14 cellular contexts compared by ENCODE assay signal in genomic region chr9:116355153-116355827, GRCh38.
DNase-seq lines count a peak whose midpoint lies in the region; ATAC-seq lines count a peak whose summit lies in the region.
"Had no signal": no experiment of that assay in that cellular context is flagged by ENCODE, and none has a peak within 500 bp of the region (broad histone marks: within the 10 kb centered on the region; RNA-seq: fewer than 3 reads in every experiment).

No MANE protein-coding gene starts in this region.

- ATAC-seq in esophagus mucosa (peak; percentile 23), HG03280 (IDR thresholded peaks at IDR 0.05; ENCODE audit: unreplicated experiment) (no peak), HG02840 (IDR thresholded peaks at IDR 0.05; ENCODE audit: low FRiP score, unreplicated experiment) (no peak)
- ATAC-seq: GM12878 had no signal

- H3K9ac ChIP-seq in mucosa of rectum (ENCODE audit: low read depth in 1 of 2, low read length in 2 of 2) = no peak overlapping the region

- H3K27ac ChIP-seq in mucosa of rectum (ENCODE audit: low read depth in 2 of 2, low read length in 2 of 2) = peak overlapping the region; percentile 2 to 32
- H3K27ac ChIP-seq: HL-60 had no signal

- no peaks in the 10 kb centered on the region for H3K27me3 ChIP-seq in mucosa of rectum (ENCODE audit: control insufficient read depth in 2 of 2, insufficient read depth in 2 of 2, low read length in 2 of 2)
- no peaks in the 10 kb centered on the region for H3K27me3 ChIP-seq in H7 (ENCODE audit: control insufficient read depth, insufficient read depth, low read length)

- no peaks in the 10 kb centered on the region for H3K9me3 ChIP-seq in mucosa of rectum (ENCODE audit: control insufficient read depth in 2 of 2, low read length in 2 of 2)

- H3K4me1 ChIP-seq in mucosa of rectum (ENCODE audit: control insufficient read depth in 2 of 2, insufficient read depth in 2 of 2, low read length in 2 of 2) = no peaks in the 10 kb centered on the region

- H3K4me3 ChIP-seq in mucosa of rectum (ENCODE audit: low read length in 2 of 2) = no peak overlapping the region
- no peak overlapping the region for H3K4me3 ChIP-seq in H7 (ENCODE audit: insufficient read depth, low read depth, low read length)
- H3K4me3 ChIP-seq: GM12878 had no signal

- H3K36me3 ChIP-seq in mucosa of rectum (ENCODE audit: control insufficient read depth in 2 of 2, insufficient read depth in 2 of 2, low read length in 2 of 2) = no peaks in the 10 kb centered on the region
- H3K36me3 ChIP-seq in H7 (replicated peaks; ENCODE audit: control insufficient read depth, insufficient read depth, low read length) = no peaks in the 10 kb centered on the region

- DNase-seq in DMS53 treated with DMSO at 0.1 percent for 48 hours (lab: John Stamatoyannopoulos, UW; ENCODE audit: unreplicated experiment) (peak; percentile 87), NCI-H774 (lab: John Stamatoyannopoulos, UW) (peak; percentile 31), NCI-H526 treated with DMSO at 0.1 percent for 48 hours (lab: John Stamatoyannopoulos, UW) (no peak), H7 (no peak)
- DNase-seq: C1 segment of cervical spinal cord, head of caudate nucleus, NCI-H524 treated with DMSO at 0.1 percent for 48 hours, retina had no signal

Comparison
In these comparisons a context has a peak if more than half of its experiments do, and no peak if none do; other contexts are left out.
1. DNase-seq: peak in DMS53 treated with DMSO at 0.1 percent for 48 hours (single experiment) and NCI-H774 (single experiment); none in NCI-H526 treated with DMSO at 0.1 percent for 48 hours (single experiment) and H7 (single experiment).